Comparison of ENCODE assay signal across 14 cellular contexts in the genomic region with DNA sequence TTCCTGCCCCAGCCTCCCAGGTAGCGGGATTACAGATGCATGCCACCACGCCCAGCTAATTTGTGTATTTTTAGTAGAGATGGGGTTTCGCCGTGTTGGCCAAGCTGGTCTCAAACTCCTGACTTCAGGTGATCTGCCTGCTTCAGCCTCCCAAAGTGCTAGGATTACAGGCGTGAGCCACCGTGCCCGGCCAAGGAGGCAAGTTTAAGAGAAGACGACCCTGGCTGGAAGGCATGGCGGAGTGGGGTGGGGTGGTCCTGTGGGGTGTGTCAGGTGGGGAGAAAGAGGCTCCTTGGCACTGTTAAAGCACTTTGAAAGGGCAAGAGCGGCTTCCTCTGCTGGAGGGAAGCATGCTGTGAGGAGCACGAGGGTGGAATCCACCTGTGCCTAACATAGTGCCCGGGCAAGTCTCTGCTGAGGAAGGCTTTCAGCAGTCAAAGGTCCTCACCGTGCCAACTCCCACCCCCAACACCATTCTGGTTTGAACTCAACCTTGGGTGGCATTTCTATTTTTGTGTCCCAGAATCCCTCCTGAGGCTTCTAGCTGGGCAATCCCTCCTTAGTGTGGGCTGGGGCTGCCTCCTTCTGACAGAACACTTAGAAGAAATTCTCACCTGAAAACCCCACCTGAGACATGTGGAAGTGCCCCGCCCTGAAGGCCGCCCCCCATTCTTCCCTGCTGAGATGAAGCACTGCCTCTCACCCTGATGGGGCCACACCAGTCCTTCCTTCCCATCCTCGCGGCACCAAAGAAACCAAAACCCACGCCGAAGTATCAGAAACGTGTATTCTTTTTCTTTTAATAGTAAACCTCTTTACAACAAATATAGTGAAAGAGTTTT. TPM values are rescaled to one million over a fixed set of nuclear protein-coding genes. Genes with fewer than 3 reads are reported as not detected.
A peak's percentile ranks its signal among the peaks of the same experiment; 100 is the strongest.
DNase-seq lines count a peak whose midpoint lies in the region; ATAC-seq, FAIRE-seq and TF ChIP-seq lines count a peak whose summit lies in the region.
"Had no signal": no experiment of that assay in that cellular context is flagged by ENCODE, and none has a peak within 500 bp of the region (broad histone marks: within the 10 kb centered on the region; RNA-seq: fewer than 3 reads in every experiment).

No MANE protein-coding gene starts in this region.

- in situ Hi-C loops in transverse colon (cut with MboI; ENCODE audit: low pct_ligation_motif_present in 1 of 4, low pct_unique_long_range_greater_than_20kb in 1 of 4, low sequenced_read_pairs in 3 of 4): no loop called here

- H3K27ac ChIP-seq in heart left ventricle: peak overlapping the region; percentile 18 to 89 (median 59)
- peak overlapping the region; percentile 50 for H3K27ac ChIP-seq in colonic mucosa
- peak overlapping the region; percentile 74 for H3K27ac ChIP-seq in muscle layer of duodenum (ENCODE audit: low read length)
- H3K27ac ChIP-seq in transverse colon: peak overlapping the region; percentile 57 to 73 (median 70)
- H3K27ac ChIP-seq: parathyroid adenoma had no signal

- no peak overlapping the region for H3K4me3 ChIP-seq in heart left ventricle
- H3K4me3 ChIP-seq in colonic mucosa: no peak overlapping the region
- H3K4me3 ChIP-seq in muscle layer of duodenum (ENCODE audit: low read depth in 1 of 2, low read length in 2 of 2): no peak overlapping the region
- H3K4me3 ChIP-seq in transverse colon: no peak overlapping the region

- H3K9me3 ChIP-seq in heart left ventricle (no peaks in the 10 kb centered on the region), colonic mucosa (no peaks in the 10 kb centered on the region), muscle layer of duodenum (ENCODE audit: control insufficient read depth in 1 of 2, low read length in 2 of 2) (no peaks in the 10 kb centered on the region), transverse colon (no peaks in the 10 kb centered on the region)

- ATAC-seq in heart left ventricle: peak in 2 of 4 donors; percentile 2 to 6
- ATAC-seq in Right ventricle myocardium inferior: no peak
- no peak for ATAC-seq in GM18505 (IDR thresholded peaks at IDR 0.05; ENCODE audit: unreplicated experiment)
- no peak for ATAC-seq in GM21619 (IDR thresholded peaks at IDR 0.05; ENCODE audit: unreplicated experiment)

- intact Hi-C loops in heart left ventricle (cut with DNase I) (loop anchor here in 2 of 10 donors (5.0 kb wide), 2 partner anchors 34 to 134 kb away; no protein-coding TSS in a partner anchor), Right ventricle myocardium inferior (cut with DNase I) (no loop called here), colonic mucosa (cut with DNase I) (no loop called here), transverse colon (cut with DNase I; ENCODE audit: low total_unique reads) (no loop called here)

- peak overlapping the region in 1 of 2 donors; percentile 57 for H3K9ac ChIP-seq in colonic mucosa (ENCODE audit: low read depth in 2 of 2, low read length in 2 of 2)
- H3K9ac ChIP-seq: parathyroid adenoma had no signal

- TF ChIP-seq EP300 in transverse colon (IDR thresholded peaks at IDR 0.05; ENCODE audit: low read depth): no peak

- peaks cover 0 to 42% (median 31%) of the 10 kb centered on the region in 9 donors for H3K36me3 ChIP-seq in heart left ventricle
- peaks cover 15% of the 10 kb centered on the region for H3K36me3 ChIP-seq in colonic mucosa
- H3K36me3 ChIP-seq in muscle layer of duodenum (ENCODE audit: control insufficient read depth in 1 of 2, insufficient read depth in 2 of 2, low read length in 2 of 2): peaks cover 7 to 24% of the 10 kb centered on the region in 2 donors
- peaks cover 0 to 24% (median 9%) of the 10 kb centered on the region in 4 donors for H3K36me3 ChIP-seq in transverse colon

- DNase-seq in heart left ventricle: no peak
- DNase-seq in Right ventricle myocardium inferior (ENCODE audit: missing footprints): no peak
- no peak for DNase-seq in colonic mucosa
- DNase-seq in transverse colon: no peak
- no peak for DNase-seq in GM19239 (ENCODE audit: insufficient read length, low spot score)
- DNase-seq: activated CD4-positive, alpha-beta memory T cell treated with anti-CD3 and anti-CD28 coated beads for 36 hours; activated gamma-delta T cell; NCI-H2029; NCI-H524 had no signal

- peaks cover 11 to 55% (median 39%) of the 10 kb centered on the region in 12 donors for H3K4me1 ChIP-seq in heart left ventricle
- H3K4me1 ChIP-seq in colonic mucosa: peaks cover 8% of the 10 kb centered on the region
- H3K4me1 ChIP-seq in muscle layer of duodenum (ENCODE audit: control insufficient read depth in 1 of 2, insufficient read depth in 2 of 2, low read length in 2 of 2): peaks cover 18 to 33% of the 10 kb centered on the region in 2 donors
- H3K4me1 ChIP-seq in transverse colon: peaks cover 8 to 53% (median 43%) of the 10 kb centered on the region in 4 donors
- H3K4me1 ChIP-seq: parathyroid adenoma had no signal

- TF ChIP-seq POLR2A in heart left ventricle (IDR thresholded peaks at IDR 0.05) (no peak), transverse colon (IDR thresholded peaks at IDR 0.05) (no peak), GM18505 (IDR thresholded peaks at IDR 0.05; ENCODE audit: borderline replicate concordance, extremely low read depth, insufficient read depth, insufficient read length) (no peak)

- no peaks in the 10 kb centered on the region for H3K27me3 ChIP-seq in heart left ventricle
- H3K27me3 ChIP-seq in colonic mucosa: no peaks in the 10 kb centered on the region
- no peaks in the 10 kb centered on the region for H3K27me3 ChIP-seq in muscle layer of duodenum (ENCODE audit: low read depth, low read length)
- H3K27me3 ChIP-seq in transverse colon: no peaks in the 10 kb centered on the region

- no peak for TF ChIP-seq CTCF in heart left ventricle (IDR thresholded peaks at IDR 0.05)
- no peak for TF ChIP-seq CTCF in colonic mucosa (IDR thresholded peaks at IDR 0.05)
- no peak for TF ChIP-seq CTCF in transverse colon (IDR thresholded peaks at IDR 0.05)

- no peak for FAIRE-seq in GM19239 (lab: Jason Lieb, UNC)
- FAIRE-seq: D721Med had no signal

- 81 to 85% (median 83%) methylated on average over 20 of the region's 20 CpGs for WGBS in heart left ventricle, 4 donors
- 64 to 80% methylated on average over 6 to 20 of the region's 20 CpGs for WGBS in transverse colon (ENCODE audit: low coverage in 1 of 2), 2 donors

RNA-seq across cellular contexts. Expression of a gene that starts 37.4 kb away (rescaled TPM):
- total RNA-seq in heart left ventricle (100 to 1,000 TPM in 3 of 9 donors, 10 to 100 TPM in 6; 75.0 to 203 (median 93.2) TPM), Right ventricle myocardium inferior (99.7 TPM), colonic mucosa (10 to 100 TPM; 32.3 to 49.9 TPM), transverse colon (100 to 1,000 TPM in 1 of 4 donors, 10 to 100 TPM in 3; 26.1 to 200 (median 85.7) TPM)
- 10 to 100 TPM; 40.5 to 68.8 TPM for polyA plus RNA-seq in heart left ventricle
